In the genomic region with DNA sequence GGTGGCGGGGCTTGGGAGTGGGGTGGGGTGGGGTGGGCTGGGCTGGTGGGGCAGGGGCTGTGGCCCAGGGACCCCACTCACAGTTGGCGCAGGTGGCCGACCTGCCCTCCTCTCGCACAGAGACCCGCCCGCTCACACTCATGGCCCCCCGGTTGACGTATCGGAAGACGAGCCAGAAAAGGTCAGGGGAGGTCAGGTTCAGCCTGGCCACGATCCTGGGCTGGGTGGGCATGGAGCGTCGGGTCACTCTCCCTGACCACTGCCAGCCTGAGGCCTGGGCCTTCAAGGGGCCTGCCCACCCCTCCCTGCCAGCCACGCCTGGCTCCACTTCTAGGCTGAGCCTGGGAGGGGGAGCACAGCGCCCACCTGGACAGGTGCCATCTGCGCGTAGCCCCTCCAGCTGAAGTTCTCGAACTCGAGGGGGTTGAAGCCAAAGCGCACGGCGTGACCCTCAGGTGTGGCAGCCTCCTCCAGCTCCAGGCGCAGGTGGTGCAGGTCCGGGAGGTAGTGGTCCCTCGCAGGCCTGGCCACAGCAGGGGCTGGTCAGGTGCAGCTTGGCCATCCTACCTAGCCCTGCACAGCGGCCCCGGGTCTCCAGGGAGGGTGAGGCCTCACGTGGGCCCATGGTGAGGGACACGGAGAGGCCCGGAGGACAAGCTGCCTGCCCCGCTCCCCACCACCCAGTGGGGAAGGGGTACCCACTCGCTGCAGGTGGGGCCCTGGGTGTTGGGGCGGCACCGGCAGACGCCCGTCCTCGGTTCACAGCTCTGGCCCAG, we compare ENCODE assay signal across 18 cellular contexts. TPM values are rescaled to one million over a fixed set of nuclear protein-coding genes. Genes with fewer than 3 reads are reported as not detected.
DNase-seq lines count a peak whose midpoint lies in the region; ATAC-seq and TF ChIP-seq lines count a peak whose summit lies in the region.
"Had no signal": no experiment of that assay in that cellular context is flagged by ENCODE, and none has a peak within 500 bp of the region (broad histone marks: within the 10 kb centered on the region; RNA-seq: fewer than 3 reads in every experiment).

No MANE protein-coding gene starts in this region.

- H4K20me1 ChIP-seq in mammary epithelial cell (ENCODE audit: insufficient read depth, low read length), result no peaks in the 10 kb centered on the region

- H3K36me3 ChIP-seq in mammary epithelial cell (ENCODE audit: insufficient read depth, low read length), result peaks cover 15% of the 10 kb centered on the region
- peaks cover 96% of the 10 kb centered on the region for H3K36me3 ChIP-seq in RWPE2 (ENCODE audit: low read depth)

- H3K27me3 Mint-ChIP-seq in MCF 10A (ENCODE audit: insufficient read depth, unreplicated experiment) (no peaks in the 10 kb centered on the region), Calu3 (ENCODE audit: unreplicated experiment) (no peaks in the 10 kb centered on the region)
- H3K27me3 Mint-ChIP-seq in stimulated activated naive CD8-positive, alpha-beta T cell treated with anti-CD3 and anti-CD28 coated beads, Interleukin-15, amount 100 ng/mL, for 72 hours, result peaks cover 24% of the 10 kb centered on the region

- H3K36me3 Mint-ChIP-seq in MCF 10A (ENCODE audit: insufficient read depth, unreplicated experiment) (peaks cover 76% of the 10 kb centered on the region), Calu3 (ENCODE audit: insufficient read depth, unreplicated experiment) (peaks cover 87% of the 10 kb centered on the region)

- CTCF ChIA-PET in mammary epithelial cell (lab: Charles Lee; ENCODE audit: low non-redundant PET), result no interaction called here
- CTCF ChIA-PET in MCF 10A (lab: Yijun Ruan, JAX), result interaction anchor here (0.5 to 1.0 kb wide), 4 partner anchors 9 to 33 kb away, joined by 3 to 5 read pairs (median 4); no protein-coding TSS in a partner anchor
- CTCF ChIA-PET in Calu3 (lab: Charles Lee), result no interaction called here

- H3K9me3 Mint-ChIP-seq in MCF 10A (ENCODE audit: unreplicated experiment) (no peaks in the 10 kb centered on the region), Calu3 (ENCODE audit: low read depth, unreplicated experiment) (no peaks in the 10 kb centered on the region)
- H3K9me3 Mint-ChIP-seq in stimulated activated naive CD8-positive, alpha-beta T cell treated with anti-CD3 and anti-CD28 coated beads, Interleukin-15, amount 100 ng/mL, for 72 hours, result no peaks in the 10 kb centered on the region
- H3K9me3 Mint-ChIP-seq: CD4-positive, alpha-beta T cell; GM23338; HFFc6 had no signal

- H3K9ac ChIP-seq in mammary epithelial cell (ENCODE audit: insufficient read depth, low read length), result no peak overlapping the region

- no peak overlapping the region for H3K27ac Mint-ChIP-seq in MCF 10A (ENCODE audit: low read depth, unreplicated experiment)
- no peak overlapping the region for H3K27ac Mint-ChIP-seq in stimulated activated naive CD8-positive, alpha-beta T cell treated with anti-CD3 and anti-CD28 coated beads, Interleukin-15, amount 100 ng/mL, for 72 hours
- no peak overlapping the region for H3K27ac Mint-ChIP-seq in Calu3 (ENCODE audit: unreplicated experiment)
- H3K27ac Mint-ChIP-seq: CD4-positive, alpha-beta T cell; GM23338; HFFc6 had no signal

- POLR2A ChIA-PET in MCF 10A (lab: Yijun Ruan, JAX), result interaction anchor here (0.7 kb wide), 2 partner anchors 10 to 44 kb away, joined by 3 read pairs; no protein-coding TSS in a partner anchor

- BruUV-seq in mammary epithelial cell (replicated peaks; lab: Mats Ljungman, UMichigan) (TSS peak; percentile 69), MCF 10A (replicated peaks; lab: Mats Ljungman, UMichigan) (no TSS peak), Calu3 (replicated peaks; lab: Mats Ljungman, UMichigan) (no TSS peak)

- intact Hi-C loops in mammary epithelial cell (cut with micrococcal nuclease) (no loop called here), MCF 10A (cut with micrococcal nuclease) (no loop called here), Calu3 (cut with micrococcal nuclease; ENCODE audit: unreplicated experiment) (no loop called here)

- H3K79me2 ChIP-seq in mammary epithelial cell (ENCODE audit: insufficient read depth, low read length), result peaks cover 4% of the 10 kb centered on the region

- TF ChIP-seq CTCF in mammary epithelial cell (conservative IDR thresholded peaks at IDR 0.05 in 1 of 2, IDR thresholded peaks at IDR 0.05 in 1 of 2; ENCODE audit: extremely low read depth in 1 of 2, insufficient read depth in 1 of 2, low read depth in 1 of 2, low read length in 2 of 2), result no peak
- TF ChIP-seq CTCF in MCF 10A (IDR thresholded peaks at IDR 0.05; ENCODE audit: unreplicated experiment), result no peak
- TF ChIP-seq CTCF in RWPE2 (IDR thresholded peaks at IDR 0.05; ENCODE audit: poor library complexity, severe bottlenecking), result no peak
- TF ChIP-seq CTCF in Calu3 (IDR thresholded peaks at IDR 0.05; ENCODE audit: unreplicated experiment), result no peak

- H3K4me1 ChIP-seq in mammary epithelial cell (ENCODE audit: insufficient read depth, low read length), result no peaks in the 10 kb centered on the region
- H3K4me1 ChIP-seq in RWPE2 (ENCODE audit: insufficient read depth, poor library complexity, severe bottlenecking), result no peaks in the 10 kb centered on the region
- H3K4me1 ChIP-seq: A549 had no signal

- H3K9me3 ChIP-seq in mammary epithelial cell (replicated peaks; ENCODE audit: insufficient read depth, low read length), result no peaks in the 10 kb centered on the region
- no peaks in the 10 kb centered on the region for H3K9me3 ChIP-seq in RWPE2 (ENCODE audit: severe bottlenecking)
- H3K9me3 ChIP-seq: A549 had no signal

- dilution Hi-C loops in mammary epithelial cell (cut with HindIII; ENCODE audit: low sequenced_read_pairs), result no loop called here

- 96% methylated on average over 11 of the region's 37 CpGs for WGBS in mammary epithelial cell (ENCODE audit: low coverage, missing lambda C conversion rate)

- DNase-seq in mammary epithelial cell (no peak), MCF 10A (ENCODE audit: unreplicated experiment) (no peak), RWPE2 (ENCODE audit: low spot score) (peak; percentile 88), Calu3 (no peak), NCI-H1930 (lab: John Stamatoyannopoulos, UW) (no peak)
- no peak for DNase-seq in stimulated activated naive CD8-positive, alpha-beta T cell treated with anti-CD3 and anti-CD28 coated beads, Interleukin-15, amount 100 ng/mL, for 72 hours
- no peak for DNase-seq in stimulated activated naive CD8-positive, alpha-beta T cell treated with anti-CD3 and anti-CD28 coated beads, Interleukin-15, Interleukin-2, amounts not matched to agents 100 U/mL and 50 U/mL, for 24 hours
- DNase-seq: AML-193; CD4-positive, alpha-beta T cell; DMS79 treated with DMSO at 0.1 percent for 48 hours; GF-D8; HCEC 1CT; HFFc6 had no signal

- H3K4me1 Mint-ChIP-seq in MCF 10A (ENCODE audit: insufficient read depth, unreplicated experiment), result no peaks in the 10 kb centered on the region
- H3K4me1 Mint-ChIP-seq in stimulated activated naive CD8-positive, alpha-beta T cell treated with anti-CD3 and anti-CD28 coated beads, Interleukin-15, amount 100 ng/mL, for 72 hours, result peaks cover 7% of the 10 kb centered on the region
- no peaks in the 10 kb centered on the region for H3K4me1 Mint-ChIP-seq in Calu3 (ENCODE audit: low read depth, unreplicated experiment)
- H3K4me1 Mint-ChIP-seq: GM23338 had no signal

- H2AFZ ChIP-seq in mammary epithelial cell (ENCODE audit: low read depth, low read length), result no peak overlapping the region
- H2AFZ ChIP-seq: GM23338 had no signal

- no peak overlapping the region for H3K4me2 ChIP-seq in mammary epithelial cell (ENCODE audit: insufficient read depth, low read depth, low read length)
- H3K4me2 ChIP-seq: A549, GM23338 had no signal

- H3K27ac ChIP-seq in mammary epithelial cell (ENCODE audit: insufficient read depth, low read depth, low read length), result no peak overlapping the region
- no peak overlapping the region for H3K27ac ChIP-seq in RWPE2 (ENCODE audit: poor library complexity, severe bottlenecking)
- H3K27ac ChIP-seq: 22Rv1, C4-2B, HL-60 had no signal

- no peak overlapping the region for H3K4me3 ChIP-seq in mammary epithelial cell (replicated peaks in 1 of 3; ENCODE audit: insufficient read depth in 1 of 3, low read depth in 2 of 3, low read length in 3 of 3)
- no peak overlapping the region for H3K4me3 ChIP-seq in RWPE2 (ENCODE audit: severe bottlenecking)
- H3K4me3 ChIP-seq: A549, GM23338 had no signal

- in situ Hi-C loops in mammary epithelial cell (cut with MboI; ENCODE audit: low sequenced_read_pairs in 2 of 2), result no loop called here

- no peak overlapping the region for H3K4me3 Mint-ChIP-seq in MCF 10A (ENCODE audit: unreplicated experiment)
- no peak overlapping the region for H3K4me3 Mint-ChIP-seq in stimulated activated naive CD8-positive, alpha-beta T cell treated with anti-CD3 and anti-CD28 coated beads, Interleukin-15, amount 100 ng/mL, for 72 hours
- no peak overlapping the region for H3K4me3 Mint-ChIP-seq in Calu3 (ENCODE audit: low read depth, unreplicated experiment)
- H3K4me3 Mint-ChIP-seq: CD4-positive, alpha-beta T cell; GM23338; HFFc6 had no signal

- H3K27me3 ChIP-seq in mammary epithelial cell (ENCODE audit: insufficient read depth, low read length), result no peaks in the 10 kb centered on the region
- H3K27me3 ChIP-seq in RWPE2 (ENCODE audit: insufficient read depth, poor library complexity, severe bottlenecking), result no peaks in the 10 kb centered on the region

- ATAC-seq in stimulated activated naive CD8-positive, alpha-beta T cell treated with anti-CD3 and anti-CD28 coated beads, Interleukin-15, amount 100 ng/mL, for 72 hours, result peak; percentile 31
- ATAC-seq in stimulated activated naive CD8-positive, alpha-beta T cell treated with anti-CD3 and anti-CD28 coated beads, Interleukin-15, Interleukin-2, amounts not matched to agents 100 U/mL and 50 U/mL, for 24 hours, result no peak
- 0 out of 3 replicates have a peak, but pooled peaks have one; percentile 1 for ATAC-seq in RWPE2 (ENCODE audit: low read depth)
- ATAC-seq: GM23338 had no signal

RNA-seq across cellular contexts. Expression of gene ADRM1, which starts 31.2 kb away (rescaled TPM):
- total RNA-seq in mammary epithelial cell (100 to 1,000 TPM; 139 to 140 TPM), MCF 10A (2022) (98.0 and 127 TPM in 2 replicates), Calu3 (2022) (222 and 227 TPM in 2 replicates)
- polyA plus RNA-seq in mammary epithelial cell, result 133 TPM
- polyA minus RNA-seq in mammary epithelial cell, result 64.7 TPM

RNA-seq across cellular contexts. Expression of gene LAMA5, which starts 33.1 kb away (rescaled TPM):
- total RNA-seq in mammary epithelial cell, result 100 to 1,000 TPM in 1 of 2 donors, 10 to 100 TPM in 1; 71.3 to 220 TPM
- 9.7 TPM for polyA plus RNA-seq in mammary epithelial cell
- polyA minus RNA-seq in mammary epithelial cell, result 19.0 TPM
- total RNA-seq in MCF 10A (2022), result 266 and 292 TPM in 2 replicates
- total RNA-seq in Calu3 (2022), result 740 and 763 TPM in 2 replicates

RNA-seq across cellular contexts. Expression of gene RPS21, which starts 52.9 kb away (rescaled TPM):
- total RNA-seq in mammary epithelial cell (1,000 to 10,000 TPM in 1 of 2 donors, 100 to 1,000 TPM in 1; 894 to 1,553 TPM), MCF 10A (2022) (1,978 and 2,055 TPM in 2 replicates), Calu3 (2022) (1,920 and 1,936 TPM in 2 replicates)
- polyA plus RNA-seq in mammary epithelial cell, result 3,470 TPM
- polyA minus RNA-seq in mammary epithelial cell, result 261 TPM
